Comparison of ENCODE assay signal across 8 cellular contexts in genomic region chrX:16786791-16787735, GRCh38. TPM values are rescaled to one million over a fixed set of nuclear protein-coding genes. Genes with fewer than 3 reads are reported as not detected.
DNase-seq lines count a peak whose midpoint lies in the region; ATAC-seq and TF ChIP-seq lines count a peak whose summit lies in the region.

No MANE protein-coding gene starts in this region.

- H3K36me3 Mint-ChIP-seq in brain = peaks cover 19% of the 10 kb centered on the region
- peaks cover 0 to 6% (median 0%) of the 10 kb centered on the region in 3 donors for H3K36me3 Mint-ChIP-seq in immature natural killer cell

- H3K27me3 Mint-ChIP-seq in brain (peaks cover 6% of the 10 kb centered on the region), immature natural killer cell (ENCODE audit: low read depth in 3 of 3) (peaks cover 0 to 6% (median 2%) of the 10 kb centered on the region in 3 donors)

- in situ Hi-C loops in GM13976 (cut with MboI; ENCODE audit: low sequenced_read_pairs, unreplicated experiment) = no loop called here

- peak overlapping the region; percentile 93 to 98 (median 95) for H3K4me3 Mint-ChIP-seq in brain
- H3K4me3 Mint-ChIP-seq in immature natural killer cell = peak overlapping the region; percentile 93 to 100 (median 97)

- H3K9me3 Mint-ChIP-seq in brain (no peaks in the 10 kb centered on the region), immature natural killer cell (no peaks in the 10 kb centered on the region)

- peak; percentile 55 for DNase-seq in GM13976 (ENCODE audit: low spot score)
- DNase-seq in T-helper 9 cell = peak; percentile 41
- DNase-seq in immature natural killer cell = peak; percentile 36 to 51 (median 47)
- DNase-seq in stimulated activated CD4-positive, alpha-beta T cell treated with anti-CD3 and anti-CD28 coated beads, Interleukin-1b, Interleukin-23, amount 100 ng/mL, for 4 hours (ENCODE audit: low read depth in 2 of 2) = peak; percentile 26 to 42
- no peak for DNase-seq in HuH-7 (ENCODE audit: low spot score)
- DNase-seq in DMS114 treated with DMSO at 0.1 percent for 48 hours (lab: John Stamatoyannopoulos, UW; ENCODE audit: unreplicated experiment) = no peak

- TF ChIP-seq CTCF in GM13976 (IDR thresholded peaks at IDR 0.05; ENCODE audit: borderline replicate concordance, control extremely low read depth, extremely low read depth, insufficient read depth, missing control alignments) (no peak), brain (conservative IDR thresholded peaks at IDR 0.05) (no peak)

- peaks cover 40% of the 10 kb centered on the region for H3K4me1 Mint-ChIP-seq in brain
- H3K4me1 Mint-ChIP-seq in immature natural killer cell = peaks cover 22 to 24% of the 10 kb centered on the region in 2 donors

- peak; percentile 21 for ATAC-seq in HG03039 (IDR thresholded peaks at IDR 0.05; ENCODE audit: unreplicated experiment)

- H3K27ac Mint-ChIP-seq in brain = peak overlapping the region; percentile 51 to 93 (median 69)
- H3K27ac Mint-ChIP-seq in immature natural killer cell = peak overlapping the region in 4 of 6 donors; percentile 66 to 90 (median 87)

RNA-seq across cellular contexts. Expression of gene TXLNG, which starts 0.8 kb away (rescaled TPM):
- polyA plus RNA-seq in brain (ENCODE audit: insufficient read depth, low read depth, low replicate concordance) (7.8 TPM), immature natural killer cell (1 to 10 TPM; 5.2 to 9.8 (median 5.4) TPM)

Comparison
In these comparisons a context has a peak if more than half of its experiments do, and no peak if none do; other contexts are left out.
1. DNase-seq: peak in GM13976 (single experiment), T-helper 9 cell (single experiment), immature natural killer cell (3 of 3) and stimulated activated CD4-positive, alpha-beta T cell treated with anti-CD3 and anti-CD28 coated beads, Interleukin-1b, Interleukin-23, amount 100 ng/mL, for 4 hours (2 of 2); none in HuH-7 (single experiment) and DMS114 treated with DMSO at 0.1 percent for 48 hours (single experiment).